8 cellular contexts compared by ENCODE assay signal in genomic region chr1:203342192-203342940, GRCh38. TPM values are rescaled to one million over a fixed set of nuclear protein-coding genes. Genes with fewer than 3 reads are reported as not detected.
DNase-seq lines count a peak whose midpoint lies in the region; ATAC-seq and TF ChIP-seq lines count a peak whose summit lies in the region.

No MANE protein-coding gene starts in this region.

- no peaks in the 10 kb centered on the region for H3K9me3 Mint-ChIP-seq in chondrocyte (ENCODE audit: low read depth)

- H3K4me1 Mint-ChIP-seq in chondrocyte (ENCODE audit: low read depth): peaks cover 31% of the 10 kb centered on the region

- peak; percentile 32 for DNase-seq in activated gamma-delta T cell treated with Interleukin-2 at 50 U/mL for 16 hours
- no peak for DNase-seq in activated gamma-delta T cell (lab: John Stamatoyannopoulos, UW)
- DNase-seq in NCI-H1105 treated with DMSO at 0.1 percent for 48 hours (lab: John Stamatoyannopoulos, UW): peak; percentile 56
- DNase-seq in chondrocyte (ENCODE audit: low spot score): no peak
- peak; percentile 53 for DNase-seq in lung (ENCODE audit: low spot score)
- DNase-seq in thyroid gland: peak; percentile 56 to 61

- ATAC-seq in lung (ENCODE audit: insufficient read depth, low FRiP score) (peak; percentile 35), HG03095 (IDR thresholded peaks at IDR 0.05; ENCODE audit: unreplicated experiment) (no peak)

- peaks cover 8% of the 10 kb centered on the region for H3K27me3 Mint-ChIP-seq in chondrocyte (ENCODE audit: low read depth)

- 45 to 56% methylated on average over 23 of the region's 23 CpGs for WGBS in lung, 2 donors
- 57 to 58% methylated on average over 23 of the region's 23 CpGs for WGBS in thyroid gland, 2 donors

- no peaks in the 10 kb centered on the region for H3K27me3 ChIP-seq in lung (ENCODE audit: control insufficient read depth, insufficient read depth)
- H3K27me3 ChIP-seq in thyroid gland: no peaks in the 10 kb centered on the region

- no peak for TF ChIP-seq POLR2A in thyroid gland (IDR thresholded peaks at IDR 0.05)

- H3K4me1 ChIP-seq in lung (ENCODE audit: control insufficient read depth in 2 of 2, insufficient read depth in 2 of 2, low read length in 2 of 2): peaks cover 0 to 2% of the 10 kb centered on the region in 2 donors
- peaks cover 42 to 44% of the 10 kb centered on the region in 2 donors for H3K4me1 ChIP-seq in thyroid gland

- H3K4me3 ChIP-seq in lung: no peak overlapping the region
- H3K4me3 ChIP-seq in thyroid gland (replicated peaks in 1 of 3): no peak overlapping the region

- no peaks in the 10 kb centered on the region for H3K36me3 Mint-ChIP-seq in chondrocyte (ENCODE audit: low read depth)

- no peak overlapping the region for H3K4me3 Mint-ChIP-seq in chondrocyte (ENCODE audit: unreplicated experiment)

- H3K27ac ChIP-seq in VCaP (no peak overlapping the region), lung (ENCODE audit: low read depth in 1 of 2, low read length in 1 of 2) (no peak overlapping the region), thyroid gland (peak overlapping the region; percentile 66 to 87 (median 67))

- intact Hi-C loops in thyroid gland (cut with DNase I): loop anchor here (5.0 to 10.0 kb wide), 2 partner anchors 100 to 352 kb away; no protein-coding TSS in a partner anchor

- H3K36me3 ChIP-seq in lung (ENCODE audit: control insufficient read depth in 2 of 2, insufficient read depth in 2 of 2, low read length in 2 of 2) (no peaks in the 10 kb centered on the region), thyroid gland (peaks cover 0 to 4% of the 10 kb centered on the region in 2 donors)

- TF ChIP-seq CTCF in VCaP (conservative IDR thresholded peaks at IDR 0.05) (peak; percentile 84), chondrocyte (IDR thresholded peaks at IDR 0.05) (peak; percentile 83), lung (IDR thresholded peaks at IDR 0.05; ENCODE audit: control extremely low read depth, extremely low read depth) (peak; percentile 50), thyroid gland (IDR thresholded peaks at IDR 0.05) (peak; percentile 53 to 84 (median 72))

- H3K9me3 ChIP-seq in lung (ENCODE audit: control insufficient read depth in 2 of 2, insufficient read depth in 1 of 2, low read length in 1 of 2): no peaks in the 10 kb centered on the region
- no peaks in the 10 kb centered on the region for H3K9me3 ChIP-seq in thyroid gland

- H3K27ac Mint-ChIP-seq in chondrocyte (ENCODE audit: unreplicated experiment): no peak overlapping the region

RNA-seq across cellular contexts. Expression of gene FMOD, which starts 8.6 kb away (rescaled TPM):
- total RNA-seq in chondrocyte (0.47 to 0.92 TPM (median 0.85 TPM) in 3 replicates), lung (10 to 100 TPM; 46.3 to 93.4 TPM), thyroid gland (100 to 1,000 TPM in 3 of 4 donors, 10 to 100 TPM in 1; 67.7 to 173 (median 111) TPM)
- polyA plus RNA-seq in lung: 10 to 100 TPM; 16.5 to 19.4 TPM

RNA-seq across cellular contexts. Expression of gene BTG2, which starts 37.0 kb away (rescaled TPM):
- 33.2 to 41.3 TPM (median 39.9 TPM) in 3 replicates for total RNA-seq in chondrocyte
- 100 to 1,000 TPM in 1 of 2 donors, 10 to 100 TPM in 1; 51.7 to 118 TPM for total RNA-seq in lung
- polyA plus RNA-seq in lung: 10 to 100 TPM; 29.1 to 95.4 TPM
- 10 to 100 TPM; 41.9 to 82.1 (median 51.9) TPM for total RNA-seq in thyroid gland

Comparison
In these comparisons a context has a peak if more than half of its experiments do, and no peak if none do; other contexts are left out.
1. DNase-seq: peak in activated gamma-delta T cell treated with Interleukin-2 at 50 U/mL for 16 hours (single experiment), NCI-H1105 treated with DMSO at 0.1 percent for 48 hours (single experiment), lung (single experiment) and thyroid gland (2 of 2); none in activated gamma-delta T cell (single experiment) and chondrocyte (single experiment).
2. H3K27ac ChIP-seq: peak in thyroid gland (3 of 3); none in VCaP (single experiment) and lung (0 of 2).
3. RNA of gene FMOD, which starts 8.6 kb away (total RNA-seq): 67.7 to 173 TPM in thyroid gland and 46.3 to 93.4 TPM in lung; 0.47 to 0.92 TPM in chondrocyte; every median in the first group is over 10 times any median in the second.
4. Peak in every context shown above with its lines, with median percentiles within 50 percentile points of each other: CTCF ChIP-seq.